In the genomic region with DNA sequence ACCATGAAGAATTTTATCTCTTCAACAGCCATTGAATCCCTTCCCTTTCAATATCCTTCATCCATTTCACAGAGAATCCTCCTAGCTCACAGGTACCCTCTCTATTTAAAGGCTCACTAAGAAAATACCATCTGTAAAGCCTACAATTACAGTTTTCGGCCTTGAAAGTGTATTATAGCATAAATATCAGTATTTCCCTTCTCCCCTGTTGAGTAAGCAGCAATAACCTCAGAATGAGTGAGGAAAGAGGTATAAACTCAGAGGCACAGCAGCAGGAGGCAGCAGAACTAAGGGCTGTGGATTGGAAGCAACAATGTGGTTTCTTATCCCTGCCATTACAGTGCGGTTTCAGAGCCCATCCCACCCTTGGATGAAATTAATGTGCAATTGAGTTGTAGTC, we compare ENCODE assay signal across 3 cellular contexts.
"Had no signal": no experiment of that assay in that cellular context is flagged by ENCODE, and none has a peak within 500 bp of the region (broad histone marks: within the 10 kb centered on the region; RNA-seq: fewer than 3 reads in every experiment).

No MANE protein-coding gene starts in this region.

- ATAC-seq: GM12878 had no signal

- DNase-seq: GDM1, GF-D8 had no signal

- H3K4me3 ChIP-seq: GM12878 had no signal
